8 cellular contexts compared by ENCODE assay signal in the genomic region with DNA sequence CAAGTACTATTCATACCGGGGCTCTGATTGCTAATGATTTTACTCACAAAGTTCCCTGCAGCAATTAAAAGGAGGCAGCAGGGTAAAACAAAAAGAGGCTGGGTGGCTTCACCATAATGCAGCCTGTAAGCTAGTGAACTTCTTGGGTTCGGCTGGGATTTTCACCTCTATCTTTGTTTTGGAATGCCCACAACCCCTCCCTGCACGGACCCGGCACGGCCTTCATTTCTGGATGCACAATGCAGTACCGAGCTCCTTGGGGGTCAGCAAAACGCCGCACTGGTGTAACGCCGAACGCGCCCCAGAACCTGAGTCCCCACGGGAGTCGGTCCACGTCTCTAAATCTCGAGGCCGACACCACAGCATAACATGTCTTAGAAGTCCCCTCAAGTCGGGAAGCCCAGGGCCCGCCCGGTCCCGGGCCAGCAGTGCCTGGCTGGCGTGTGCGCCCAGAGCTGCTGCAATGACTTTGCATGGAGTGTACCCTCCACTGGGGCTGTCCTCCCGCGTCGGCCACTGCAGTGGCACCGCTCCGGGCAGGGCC. TPM values are rescaled to one million over a fixed set of nuclear protein-coding genes. Genes with fewer than 3 reads are reported as not detected.
DNase-seq lines count a peak whose midpoint lies in the region; ATAC-seq and TF ChIP-seq lines count a peak whose summit lies in the region.

No MANE protein-coding gene starts in this region.

- POLR2A ChIA-PET in activated CD4-positive, alpha-beta memory T cell treated with anti-CD3 and anti-CD28 coated beads for 36 hours (lab: Charles Lee), result no interaction called here

- peak overlapping the region; percentile 78 to 98 (median 88) for H3K27ac ChIP-seq in gastrocnemius medialis

- H3K36me3 Mint-ChIP-seq in activated CD4-positive, alpha-beta memory T cell treated with anti-CD3 and anti-CD28 coated beads for 36 hours, result no peaks in the 10 kb centered on the region

- no peak for TF ChIP-seq CTCF in gastrocnemius medialis (IDR thresholded peaks at IDR 0.05 in 4 of 5, conservative IDR thresholded peaks at IDR 0.05 in 1 of 5)

- H3K27me3 Mint-ChIP-seq in activated CD4-positive, alpha-beta memory T cell treated with anti-CD3 and anti-CD28 coated beads for 36 hours, result no peaks in the 10 kb centered on the region

- no peak overlapping the region for H3K27ac Mint-ChIP-seq in activated CD4-positive, alpha-beta memory T cell treated with anti-CD3 and anti-CD28 coated beads for 36 hours

- H3K27me3 ChIP-seq in gastrocnemius medialis, result no peaks in the 10 kb centered on the region

- H3K9me3 Mint-ChIP-seq in activated CD4-positive, alpha-beta memory T cell treated with anti-CD3 and anti-CD28 coated beads for 36 hours, result no peaks in the 10 kb centered on the region

- CTCF ChIA-PET in activated CD4-positive, alpha-beta memory T cell treated with anti-CD3 and anti-CD28 coated beads for 36 hours (lab: Charles Lee), result interaction anchor here (1.1 to 5.1 kb wide), 6 partner anchors 10 to 67 kb away, joined by 3 to 16 read pairs (median 6); a partner anchor contains a TSS

- peak overlapping the region; percentile 74 to 96 (median 81) for H3K4me3 ChIP-seq in gastrocnemius medialis

- peak; percentile 39 for DNase-seq in activated CD4-positive, alpha-beta memory T cell treated with anti-CD3 and anti-CD28 coated beads for 36 hours
- DNase-seq in left cardiac atrium (no peak), gastrocnemius medialis (no peak), globus pallidus (ENCODE audit: low spot score) (no peak), NCI-H446 (lab: John Stamatoyannopoulos, UW) (no peak), T1000 (lab: John Stamatoyannopoulos, UW) (no peak)

- peak overlapping the region; percentile 83 for H3K4me3 Mint-ChIP-seq in activated CD4-positive, alpha-beta memory T cell treated with anti-CD3 and anti-CD28 coated beads for 36 hours

- no peaks in the 10 kb centered on the region for H3K9me3 ChIP-seq in gastrocnemius medialis

- TF ChIP-seq POLR2A in gastrocnemius medialis (IDR thresholded peaks at IDR 0.05), result no peak

- peak; percentile 31 for ATAC-seq in GM18498 (IDR thresholded peaks at IDR 0.05; ENCODE audit: unreplicated experiment)
- peak; percentile 27 for ATAC-seq in HG03095 (IDR thresholded peaks at IDR 0.05; ENCODE audit: unreplicated experiment)
- peak; percentile 64 to 65 for ATAC-seq in left cardiac atrium
- ATAC-seq in gastrocnemius medialis, result peak in 1 of 2 donors; percentile 54

- H3K4me1 ChIP-seq in gastrocnemius medialis, result peaks cover 32% of the 10 kb centered on the region in 2 donors

- peaks cover 40% of the 10 kb centered on the region for H3K4me1 Mint-ChIP-seq in activated CD4-positive, alpha-beta memory T cell treated with anti-CD3 and anti-CD28 coated beads for 36 hours (ENCODE audit: low read depth)

- intact Hi-C loops in activated CD4-positive, alpha-beta memory T cell treated with anti-CD3 and anti-CD28 coated beads for 36 hours (cut with micrococcal nuclease), result loop anchor here (5.0 kb wide), 2 partner anchors 50 to 65 kb away; a partner anchor contains a TSS
- intact Hi-C loops in left cardiac atrium (cut with DNase I) (no loop called here), gastrocnemius medialis (cut with DNase I; ENCODE audit: low total_unique reads) (loop anchor here (2.0 to 5.0 kb wide), 2 partner anchors 35 to 47 kb away; no protein-coding TSS in a partner anchor)

- no peaks in the 10 kb centered on the region for H3K36me3 ChIP-seq in gastrocnemius medialis

- in situ Hi-C loops in gastrocnemius medialis (cut with MboI; ENCODE audit: low sequenced_read_pairs in 4 of 4), result no loop called here

RNA-seq across cellular contexts. Expression of a gene that starts 0.8 kb away (rescaled TPM):
- 10 to 100 TPM; 24.5 to 25.2 TPM for total RNA-seq in activated CD4-positive, alpha-beta memory T cell treated with anti-CD3 and anti-CD28 coated beads for 36 hours
- total RNA-seq in left cardiac atrium (10 to 100 TPM; 28.3 to 29.1 TPM), gastrocnemius medialis (10 to 100 TPM; 16.4 to 46.5 (median 32.4) TPM)

RNA-seq across cellular contexts. Expression of a gene that starts 15.2 kb away (rescaled TPM):
- total RNA-seq in activated CD4-positive, alpha-beta memory T cell treated with anti-CD3 and anti-CD28 coated beads for 36 hours, result not detected
- total RNA-seq in left cardiac atrium (not detected), gastrocnemius medialis (not detected)

RNA-seq across cellular contexts. Expression of a gene that starts 49.0 kb away (rescaled TPM):
- total RNA-seq in activated CD4-positive, alpha-beta memory T cell treated with anti-CD3 and anti-CD28 coated beads for 36 hours, result 10 to 100 TPM; 28.9 to 30.0 TPM
- total RNA-seq in left cardiac atrium (10 to 100 TPM; 16.0 to 18.9 TPM), gastrocnemius medialis (10 to 100 TPM; 11.4 to 29.8 (median 23.3) TPM)

Comparison
In these comparisons a context has a peak if more than half of its experiments do, and no peak if none do; other contexts are left out.
1. intact Hi-C loops: an anchor here in activated CD4-positive, alpha-beta memory T cell treated with anti-CD3 and anti-CD28 coated beads for 36 hours (5.0 kb wide) and gastrocnemius medialis (2.0 to 5.0 kb wide); none called in left cardiac atrium.